Comparison of ENCODE assay signal across 7 cellular contexts in genomic region chr6:43771210-43771857, GRCh38. TPM values are rescaled to one million over a fixed set of nuclear protein-coding genes. Genes with fewer than 3 reads are reported as not detected.
DNase-seq lines count a peak whose midpoint lies in the region; ATAC-seq and TF ChIP-seq lines count a peak whose summit lies in the region.

No MANE protein-coding gene starts in this region.

- intact Hi-C loops in left colon (cut with DNase I, micrococcal nuclease), result no loop called here

- in situ Hi-C loops in GM13976 (cut with MboI; ENCODE audit: low sequenced_read_pairs, unreplicated experiment), result loop anchor here (5.0 kb wide), 1 partner anchor 296 kb away; no protein-coding TSS in a partner anchor

- peak; percentile 37 for ATAC-seq in left colon

- TF ChIP-seq CTCF in GM13976 (IDR thresholded peaks at IDR 0.05; ENCODE audit: borderline replicate concordance, control extremely low read depth, extremely low read depth, insufficient read depth, missing control alignments), result no peak
- 0 out of 2 replicates have a peak, but pooled peaks have one; percentile 10 for TF ChIP-seq CTCF in LNCaP clone FGC (IDR thresholded peaks at IDR 0.05; ENCODE audit: control insufficient read depth, extremely low read depth, insufficient read depth)

- H3K4me3 ChIP-seq in LNCaP clone FGC (ENCODE audit: low read depth, low read length), result peak overlapping the region; percentile 95

- DNase-seq in GM13976 (ENCODE audit: low spot score) (peak; percentile 76), LNCaP clone FGC (ENCODE audit: low read depth) (no peak), cerebellar cortex (ENCODE audit: low spot score) (peak; percentile 55), left colon (peak; percentile 80 to 83), DMS79 (lab: John Stamatoyannopoulos, UW) (no peak)
- peak; percentile 56 for DNase-seq in activated CD4-positive, CD25-positive, alpha-beta regulatory T cell treated with anti-CD3 and anti-CD28 coated beads, Interleukin-2, amount 50 U/mL, for 72 hours
- DNase-seq in stimulated activated CD4-positive, alpha-beta T cell treated with anti-CD3 and anti-CD28 coated beads, Interleukin-2, amount 100 ng/mL, for 24 hours, result peak; percentile 72 to 79

RNA-seq across cellular contexts. Expression of gene VEGFA, which starts 1.3 kb away (rescaled TPM):
- 100 to 1,000 TPM; 107 to 110 TPM for total RNA-seq in left colon

Comparison
In these comparisons a context has a peak if more than half of its experiments do, and no peak if none do; other contexts are left out.
1. DNase-seq: peak in GM13976 (single experiment), activated CD4-positive, CD25-positive, alpha-beta regulatory T cell treated with anti-CD3 and anti-CD28 coated beads, Interleukin-2, amount 50 U/mL, for 72 hours (single experiment), cerebellar cortex (single experiment), left colon (2 of 2) and stimulated activated CD4-positive, alpha-beta T cell treated with anti-CD3 and anti-CD28 coated beads, Interleukin-2, amount 100 ng/mL, for 24 hours (2 of 2); none in LNCaP clone FGC (single experiment) and DMS79 (single experiment).